In the genomic region with DNA sequence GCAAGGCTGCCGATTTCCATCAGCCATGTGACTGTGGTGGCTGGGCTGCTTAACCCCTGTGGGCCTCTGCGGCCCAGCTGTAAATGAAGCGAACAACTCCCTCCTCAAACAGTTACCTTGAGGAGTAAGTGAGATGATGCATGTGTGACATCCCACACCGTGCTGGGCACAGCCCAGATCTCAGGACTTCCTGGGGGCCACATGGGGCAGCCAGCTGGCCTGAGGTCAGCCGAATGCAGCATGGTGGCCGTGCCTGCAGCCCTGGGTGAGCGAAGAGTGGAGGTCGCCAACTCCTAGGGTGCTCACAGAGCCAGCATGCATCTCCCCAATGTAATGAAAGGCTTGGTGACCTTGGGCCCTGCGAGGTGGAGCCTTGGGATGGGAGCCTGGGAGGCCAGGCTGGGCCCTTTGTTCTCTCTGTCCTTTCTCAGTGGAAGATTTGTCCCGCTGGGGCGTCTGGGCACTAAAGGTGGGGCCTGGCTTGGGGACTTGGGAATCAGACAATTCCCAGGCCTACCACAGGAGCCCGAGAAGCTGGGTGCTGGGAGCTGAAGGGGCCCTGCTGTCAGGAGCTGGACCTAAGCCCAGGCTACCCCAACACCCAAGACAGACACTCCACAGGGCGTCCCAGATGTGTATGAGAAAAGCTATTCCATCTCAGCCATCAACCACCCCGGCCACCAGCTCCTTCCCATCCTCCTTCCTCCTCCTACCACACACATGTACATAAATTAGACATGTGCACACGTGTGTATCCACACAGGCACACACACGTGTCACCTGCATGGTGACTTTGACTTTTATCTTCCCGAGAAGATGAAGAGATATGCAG, we compare ENCODE assay signal across 1 cellular context.
A peak's percentile ranks its signal among the peaks of the same experiment; 100 is the strongest.
TF ChIP-seq lines count a peak whose summit lies in the region.

No MANE protein-coding gene starts in this region.

TF ChIP-seq in HepG2, 621 proteins besides CTCF, POLR2A, EP300 and RAD21:
- TF ChIP-seq ZBTB21 (CRISPR knock-in tag; IDR thresholded peaks at IDR 0.05) = no peak
- TF ChIP-seq ZNF589 (CRISPR knock-in tag; conservative IDR thresholded peaks at IDR 0.05) = no peak
- no peak for TF ChIP-seq DRAP1 (CRISPR knock-in tag; IDR thresholded peaks at IDR 0.05)
- TF ChIP-seq EED (CRISPR knock-in tag; IDR thresholded peaks at IDR 0.05) = 0 out of 2 replicates have a peak, but pooled peaks have one; percentile 31
- TF ChIP-seq, protein P1, sequence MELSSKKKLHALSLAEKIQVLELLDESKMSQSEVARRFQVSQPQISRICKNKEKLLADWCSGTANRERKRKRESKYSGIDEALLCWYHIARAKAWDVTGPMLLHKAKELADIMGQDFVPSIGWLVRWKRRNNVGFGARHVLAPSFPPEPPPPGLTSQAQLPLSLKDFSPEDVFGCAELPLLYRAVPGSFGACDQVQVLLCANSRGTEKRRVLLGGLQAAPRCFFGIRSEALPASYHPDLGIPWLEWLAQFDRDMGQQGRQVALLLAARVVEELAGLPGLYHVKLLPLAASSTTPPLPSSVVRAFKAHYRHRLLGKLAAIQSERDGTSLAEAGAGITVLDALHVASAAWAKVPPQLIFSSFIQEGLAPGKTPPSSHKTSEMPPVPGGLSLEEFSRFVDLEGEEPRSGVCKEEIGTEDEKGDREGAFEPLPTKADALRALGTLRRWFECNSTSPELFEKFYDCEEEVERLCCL (CRISPR knock-in tag; IDR thresholded peaks at IDR 0.05; ENCODE audit: borderline replicate concordance) = no peak
- TF ChIP-seq ZNF746 (CRISPR knock-in tag; IDR thresholded peaks at IDR 0.05) = no peak
- TF ChIP-seq SNAPC4 (CRISPR knock-in tag; IDR thresholded peaks at IDR 0.05) = 0 out of 2 replicates have a peak, but pooled peaks have one; percentile 32
- TF ChIP-seq, protein P2, sequence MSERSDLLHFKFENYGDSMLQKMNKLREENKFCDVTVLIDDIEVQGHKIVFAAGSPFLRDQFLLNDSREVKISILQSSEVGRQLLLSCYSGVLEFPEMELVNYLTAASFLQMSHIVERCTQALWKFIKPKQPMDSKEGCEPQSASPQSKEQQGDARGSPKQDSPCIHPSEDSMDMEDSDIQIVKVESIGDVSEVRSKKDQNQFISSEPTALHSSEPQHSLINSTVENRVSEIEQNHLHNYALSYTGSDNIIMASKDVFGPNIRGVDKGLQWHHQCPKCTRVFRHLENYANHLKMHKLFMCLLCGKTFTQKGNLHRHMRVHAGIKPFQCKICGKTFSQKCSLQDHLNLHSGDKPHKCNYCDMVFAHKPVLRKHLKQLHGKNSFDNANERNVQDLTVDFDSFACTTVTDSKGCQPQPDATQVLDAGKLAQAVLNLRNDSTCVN (CRISPR knock-in tag; IDR thresholded peaks at IDR 0.05; ENCODE audit: borderline replicate concordance) = no peak
- peak; percentile 91 for TF ChIP-seq MNT (IDR thresholded peaks at IDR 0.05)
- no peak for TF ChIP-seq NFE2L2 (IDR thresholded peaks at IDR 0.05; ENCODE audit: low read length)
- no peak for TF ChIP-seq ZNF709 (CRISPR knock-in tag; IDR thresholded peaks at IDR 0.05)
